Comparison of ENCODE assay signal across 23 cellular contexts in genomic region chr2:136217990-136218389, GRCh38.
A peak's percentile ranks its signal among the peaks of the same experiment; 100 is the strongest.
DNase-seq lines count a peak whose midpoint lies in the region; ATAC-seq, FAIRE-seq and TF ChIP-seq lines count a peak whose summit lies in the region.
"Had no signal": no experiment of that assay in that cellular context is flagged by ENCODE, and none has a peak within 500 bp of the region (broad histone marks: within the 10 kb centered on the region; RNA-seq: fewer than 3 reads in every experiment).

No MANE protein-coding gene starts in this region.

- no peak for TF ChIP-seq CTCF in GM12878 (IDR thresholded peaks at IDR 0.05 in 2 of 3, conservative IDR thresholded peaks at IDR 0.05 in 1 of 3; ENCODE audit: control insufficient read depth in 2 of 3, extremely low read depth in 1 of 3, insufficient read depth in 1 of 3, low read depth in 3 of 3, low read length in 3 of 3)

- H3K36me3 ChIP-seq in GM12878 (ENCODE audit: control insufficient read depth in 2 of 2, insufficient read depth in 2 of 2, low read length in 1 of 2) (no peaks in the 10 kb centered on the region), neuronal stem cell (replicated peaks in 1 of 2; ENCODE audit: control insufficient read depth in 2 of 2, insufficient read depth in 2 of 2, low read length in 2 of 2) (no peaks in the 10 kb centered on the region)
- H3K36me3 ChIP-seq: colonic mucosa, right atrium auricular region had no signal

- FAIRE-seq in GM12892 (lab: Jason Lieb, UNC) (peak; percentile 77), GM12878 (lab: Jason Lieb, UNC) (no peak)
- FAIRE-seq: endometrium, HTR-8/SVneo had no signal

- H2AFZ ChIP-seq in GM12878 (ENCODE audit: control insufficient read depth, low read depth, low read length) (no peak overlapping the region), neuronal stem cell (ENCODE audit: low read length) (no peak overlapping the region)

- CTCF ChIA-PET in GM12878 (lab: Yijun Ruan, JAX), result interaction anchor here (0.6 to 3.7 kb wide), 7 partner anchors 11 to 317 kb away, joined by 3 to 16 read pairs (median 4); no protein-coding TSS in a partner anchor

- in situ Hi-C loops in GM12878 (cut with MboI), result no loop called here

- H3K4me2 ChIP-seq in GM12878 (ENCODE audit: control insufficient read depth, insufficient read depth), result no peak overlapping the region
- no peak overlapping the region for H3K4me2 ChIP-seq in neuronal stem cell (ENCODE audit: insufficient read depth, low read length, poor library complexity, severe bottlenecking)

- peaks cover 0 to 9% of the 10 kb centered on the region in 2 experiments; a peak in 1 of 4 replicates for H3K27me3 ChIP-seq in GM12878 (replicated peaks in 1 of 2; ENCODE audit: control insufficient read depth in 2 of 2, insufficient read depth in 2 of 2, low read length in 1 of 2)
- peaks cover 0 to 3% (median 0%) of the 10 kb centered on the region in 3 experiments for H3K27me3 ChIP-seq in neuronal stem cell (ENCODE audit: control insufficient read depth in 3 of 3, insufficient read depth in 3 of 3, low read depth in 1 of 3, low read length in 3 of 3)
- H3K27me3 ChIP-seq: colonic mucosa, right atrium auricular region had no signal

- no TSS peak for BruUV-seq in GM12878 (replicated peaks; lab: Mats Ljungman, UMichigan)

- H3K18ac ChIP-seq in neuronal stem cell (ENCODE audit: low read length), result no peak overlapping the region

- H3K27ac ChIP-seq in GM12878 (ENCODE audit: control insufficient read depth, insufficient read depth) (no peak overlapping the region), neuronal stem cell (replicated peaks; ENCODE audit: low read length) (no peak overlapping the region)
- H3K27ac ChIP-seq: colonic mucosa, right atrium auricular region had no signal

- peak in 1 of 2 experiments; percentile 40; a peak in 1 of 4 replicates for TF ChIP-seq EP300 in GM12878 (IDR thresholded peaks at IDR 0.05; ENCODE audit: borderline replicate concordance in 1 of 2, control insufficient read depth in 1 of 2, low read depth in 2 of 2, low read length in 2 of 2)

- ATAC-seq in GM19395 (IDR thresholded peaks at IDR 0.05; ENCODE audit: unreplicated experiment), result peak; percentile 71
- peak; percentile 53 for ATAC-seq in HG03159 (IDR thresholded peaks at IDR 0.05; ENCODE audit: unreplicated experiment)
- peak; percentile 77 for ATAC-seq in GM12878
- ATAC-seq in HG02678 (IDR thresholded peaks at IDR 0.05; ENCODE audit: unreplicated experiment), result no peak
- ATAC-seq in GM18520 (IDR thresholded peaks at IDR 0.05; ENCODE audit: unreplicated experiment), result no peak
- ATAC-seq: activated naive CD8-positive, alpha-beta T cell treated with anti-CD3 and anti-CD28 coated beads, Interleukin-2, amount 50 U/mL, for 24 hours had no signal

- no peak overlapping the region for H3K14ac ChIP-seq in neuronal stem cell (ENCODE audit: low read length)

- H3K4me1 ChIP-seq in GM12878 (ENCODE audit: control insufficient read depth, insufficient read depth, low read length) (no peaks in the 10 kb centered on the region), neuronal stem cell (ENCODE audit: control insufficient read depth in 2 of 2, insufficient read depth in 1 of 2, low read depth in 1 of 2, low read length in 2 of 2) (peaks cover 0 to 20% of the 10 kb centered on the region in 2 donors)
- H3K4me1 ChIP-seq: colonic mucosa, right atrium auricular region had no signal

- H3K9me3 ChIP-seq in GM12878 (replicated peaks; ENCODE audit: control insufficient read depth, insufficient read depth, low read length) (peaks cover 2% of the 10 kb centered on the region; the same call in 1 of the 3 replicates), neuronal stem cell (replicated peaks in 1 of 2; ENCODE audit: control insufficient read depth in 2 of 2, insufficient read depth in 1 of 2, low read depth in 1 of 2, low read length in 2 of 2) (no peaks in the 10 kb centered on the region)
- H3K9me3 ChIP-seq: colonic mucosa, right atrium auricular region had no signal

- intact Hi-C loops in GM12878 (cut with micrococcal nuclease; ENCODE audit: unreplicated experiment), result no loop called here

- H4K8ac ChIP-seq in neuronal stem cell (ENCODE audit: low read depth, low read length), result no peak overlapping the region

- RAD21 ChIA-PET in GM12878 (lab: Charles Lee; ENCODE audit: unreplicated experiment), result interaction anchor here (1.0 to 5.2 kb wide), 12 partner anchors 8 to 166 kb away, joined by 3 to 40 read pairs (median 4); no protein-coding TSS in a partner anchor

- DNase-seq in GM12892 (ENCODE audit: insufficient read length) (no peak), GM12878 (ENCODE audit: low read depth, low spot score) (no peak), neuronal stem cell (ENCODE audit: low spot score) (no peak), Ammon's horn (ENCODE audit: low spot score) (no peak)
- DNase-seq: activated CD4-positive, alpha-beta T cell treated with anti-CD3 and anti-CD28 coated beads, Interleukin-2, amount 50 U/mL, for 1 hour; activated CD8-positive, alpha-beta memory T cell treated with anti-CD3 and anti-CD28 coated beads, Interleukin-2, amount 50 U/mL, for 4 hours; activated effector memory CD4-positive, alpha-beta T cell treated with Interleukin-2 at 50 U/mL for 16 hours; activated naive CD8-positive, alpha-beta T cell treated with anti-CD3 and anti-CD28 coated beads, Interleukin-2, amount 50 U/mL, for 24 hours; CD8-positive, alpha-beta memory T cell; colonic mucosa; DND-41; head of caudate nucleus; immature natural killer cell; Karpas-422; NCI-H1092; NCI-H510A had no signal

- TF ChIP-seq POLR2A in GM12892 (IDR thresholded peaks at IDR 0.05; ENCODE audit: low read depth, low read length) (no peak), GM12878 (IDR thresholded peaks at IDR 0.05; ENCODE audit: low read depth, low read length) (no peak)

- no peaks in the 10 kb centered on the region for H4K20me1 ChIP-seq in GM12878 (ENCODE audit: control insufficient read depth, insufficient read depth)

- H3K4me3 ChIP-seq in GM12878 (no peak overlapping the region), neuronal stem cell (ENCODE audit: low read length in 2 of 2) (no peak overlapping the region)
- H3K4me3 ChIP-seq: colonic mucosa, right atrium auricular region had no signal

- POLR2A ChIA-PET in GM12878 (lab: Charles Lee), result interaction anchor here (0.6 to 4.1 kb wide), 7 partner anchors 9 to 202 kb away, joined by 3 to 27 read pairs (median 4); no protein-coding TSS in a partner anchor

- no peaks in the 10 kb centered on the region for H3K79me2 ChIP-seq in GM12878 (ENCODE audit: control insufficient read depth, insufficient read depth, low read length)

- 43% methylated on average over 3 of the region's 3 CpGs for WGBS in GM12878 (ENCODE audit: insufficient coverage, insufficient replicate concordance, low lambda C conversion rate, missing lambda C conversion rate)
- no CpG with 5 or more reads among the region's 3 CpGs for WGBS in neuronal stem cell (ENCODE audit: extremely low coverage in 2 of 2, insufficient read length in 2 of 2, insufficient replicate concordance in 1 of 2), 2 donors

- H3K4ac ChIP-seq in neuronal stem cell (ENCODE audit: low read length), result no peak overlapping the region

- H3K23ac ChIP-seq in neuronal stem cell (ENCODE audit: low read depth, low read length, poor library complexity), result no peak overlapping the region

- no peak overlapping the region for H2BK5ac ChIP-seq in neuronal stem cell (ENCODE audit: low read length)

- no peak overlapping the region for H2BK15ac ChIP-seq in neuronal stem cell (ENCODE audit: low read length)

- no peak overlapping the region for H4K91ac ChIP-seq in neuronal stem cell (ENCODE audit: low read depth, low read length, poor library complexity)

- H3K79me1 ChIP-seq in neuronal stem cell (ENCODE audit: low read depth, low read length), result no peaks in the 10 kb centered on the region

- no peak overlapping the region for H2BK120ac ChIP-seq in neuronal stem cell (ENCODE audit: low read depth, low read length)

- no peak for TF ChIP-seq RAD21 in GM12878 (IDR thresholded peaks at IDR 0.05; ENCODE audit: insufficient read depth, low read depth, low read length)

- H3K9ac ChIP-seq in GM12878 (ENCODE audit: control insufficient read depth, insufficient read depth, low read length) (no peak overlapping the region), neuronal stem cell (ENCODE audit: low read depth, low read length, poor library complexity) (no peak overlapping the region)

- H2AK5ac ChIP-seq in neuronal stem cell (ENCODE audit: low read depth, low read length), result no peak overlapping the region

- SMC1A ChIA-PET in GM12878 (lab: Charles Lee; ENCODE audit: uncharacterized antibody, unreplicated experiment), result interaction anchor here (1.0 to 7.4 kb wide), 16 partner anchors 9 to 164 kb away, joined by 3 to 104 read pairs (median 9); no protein-coding TSS in a partner anchor

- no peak overlapping the region for H2BK12ac ChIP-seq in neuronal stem cell (ENCODE audit: low read length)

TF ChIP-seq in GM12878, 131 proteins besides CTCF, POLR2A, EP300 and RAD21 (continues in another document):
- TF ChIP-seq SMAD1 (IDR thresholded peaks at IDR 0.05; ENCODE audit: low read depth, partially characterized antibody) (no peak), BCL11A (IDR thresholded peaks at IDR 0.05; ENCODE audit: low read depth, low read length) (0 out of 2 replicates have a peak, but pooled peaks have one; percentile 33), NFIC (IDR thresholded peaks at IDR 0.05; ENCODE audit: low read depth, low read length) (no peak; the same call in 1 of the 2 replicates), ESRRA (IDR thresholded peaks at IDR 0.05; ENCODE audit: low read length) (no peak), NR2C1 (IDR thresholded peaks at IDR 0.05) (no peak), SRF (IDR thresholded peaks at IDR 0.05; ENCODE audit: low read depth in 2 of 2, low read length in 2 of 2) (no peak), SPI1 (IDR thresholded peaks at IDR 0.05; ENCODE audit: borderline replicate concordance, insufficient read depth, low read depth, low read length) (no peak), BHLHE40 (IDR thresholded peaks at IDR 0.05; ENCODE audit: borderline replicate concordance in 1 of 2, low read depth in 2 of 2, low read length in 1 of 2) (no peak)

Comparison
In these comparisons a context has a peak if more than half of its experiments do, and no peak if none do; other contexts are left out.
1. ATAC-seq: peak in GM19395 (single experiment), HG03159 (single experiment) and GM12878 (single experiment); none in HG02678 (single experiment) and GM18520 (single experiment).